Comparison of ENCODE assay signal across 11 cellular contexts in genomic region chr16:2835638-2836493, GRCh38. TPM values are rescaled to one million over a fixed set of nuclear protein-coding genes. Genes with fewer than 3 reads are reported as not detected.
DNase-seq lines count a peak whose midpoint lies in the region; ATAC-seq and TF ChIP-seq lines count a peak whose summit lies in the region.
"Had no signal": no experiment of that assay in that cellular context is flagged by ENCODE, and none has a peak within 500 bp of the region (broad histone marks: within the 10 kb centered on the region; RNA-seq: fewer than 3 reads in every experiment).

No MANE protein-coding gene starts in this region.

- H3K4me2 ChIP-seq in PC-9 (peak overlapping the region; percentile 79), trophoblast cell (ENCODE audit: low read length) (peak overlapping the region; percentile 11)

- no peaks in the 10 kb centered on the region for H3K9me2 ChIP-seq in PC-9 (ENCODE audit: insufficient read depth)

- H4K8ac ChIP-seq in trophoblast cell (ENCODE audit: low read depth, low read length): no peak overlapping the region

- H3K4me3 Mint-ChIP-seq in CD14-positive monocyte: peak overlapping the region in 1 of 2 donors; percentile 1
- H3K4me3 Mint-ChIP-seq: activated B cell treated with CpG ODN at 0.5 μM for 24 hours had no signal

- H3K36me3 ChIP-seq in PC-9 (ENCODE audit: low read depth) (no peaks in the 10 kb centered on the region), trophoblast cell (ENCODE audit: control insufficient read depth in 1 of 2, insufficient read depth in 2 of 2, low read length in 2 of 2) (no peaks in the 10 kb centered on the region)

- H3K4me1 ChIP-seq in PC-9 (replicated peaks; ENCODE audit: insufficient read depth) (peaks cover 28% of the 10 kb centered on the region), trophoblast cell (ENCODE audit: control insufficient read depth in 1 of 2, insufficient read depth in 2 of 2, low read length in 2 of 2) (peaks cover 10 to 15% of the 10 kb centered on the region in 2 experiments)

- H3K18ac ChIP-seq in trophoblast cell (ENCODE audit: low read length): no peak overlapping the region

- H3K9me3 ChIP-seq in PC-9 (ENCODE audit: insufficient read depth, low read depth): no peaks in the 10 kb centered on the region
- no peaks in the 10 kb centered on the region for H3K9me3 ChIP-seq in trophoblast cell (ENCODE audit: insufficient read depth, low read depth, low read length)

- H3K23ac ChIP-seq in trophoblast cell (ENCODE audit: low read length): no peak overlapping the region

- no peak overlapping the region for H3K4ac ChIP-seq in trophoblast cell (ENCODE audit: low read depth, low read length)

- no peak overlapping the region for H2AK5ac ChIP-seq in trophoblast cell (ENCODE audit: low read length)

- H3K79me2 ChIP-seq in PC-9 (ENCODE audit: low read depth) (no peaks in the 10 kb centered on the region), trophoblast cell (ENCODE audit: control insufficient read depth, insufficient read depth, low read length, poor library complexity) (no peaks in the 10 kb centered on the region)

- H3K14ac ChIP-seq in trophoblast cell (ENCODE audit: low read length): no peak overlapping the region

- H4K12ac ChIP-seq in trophoblast cell (ENCODE audit: low read depth, low read length): no peak overlapping the region

- no peak overlapping the region for H2BK5ac ChIP-seq in trophoblast cell (ENCODE audit: low read depth, low read length, poor library complexity)

- H2BK12ac ChIP-seq in trophoblast cell (ENCODE audit: low read length): no peak overlapping the region

- peaks cover 1 to 10% (median 6%) of the 10 kb centered on the region in 7 donors for H3K9me3 Mint-ChIP-seq in CD14-positive monocyte
- H3K9me3 Mint-ChIP-seq: activated B cell treated with CpG ODN at 0.5 μM for 24 hours had no signal

- WGBS in trophoblast cell (ENCODE audit: extremely low coverage, insufficient coverage, insufficient read length): no CpG with 5 or more reads among the region's 22 CpGs

- POLR2A ChIA-PET in PC-9 (lab: Charles Lee; ENCODE audit: unreplicated experiment): interaction anchor here (0.5 kb wide), 1 partner anchor 19 kb away, joined by 6 read pairs; the partner anchor contains the start of gene PRSS21

- peak; percentile 98 for DNase-seq in EH (ENCODE audit: low read depth)
- DNase-seq in PC-9: peak; percentile 96 to 99
- DNase-seq in trophoblast cell: peak; percentile 93 to 94
- no peak for DNase-seq in GM19238 (ENCODE audit: insufficient read length, low spot score)
- no peak for DNase-seq in CD14-positive monocyte (ENCODE audit: low spot score)
- DNase-seq in NCI-H510A treated with DMSO at 0.1 percent for 48 hours (lab: John Stamatoyannopoulos, UW): no peak
- DNase-seq: activated B cell treated with CpG ODN at 0.5 μM for 24 hours; effector memory CD4-positive, alpha-beta T cell had no signal

- CTCF ChIA-PET in PC-9 (lab: Charles Lee): interaction anchor here (0.6 kb wide), 1 partner anchor 58 kb away, joined by 5 read pairs; no protein-coding TSS in a partner anchor

- H3K27ac ChIP-seq in PC-9 (peak overlapping the region; percentile 94), trophoblast cell (ENCODE audit: low read depth, low read length) (peak overlapping the region; percentile 21)

- ATAC-seq in esophagus mucosa (peak; percentile 61), GM19452 (IDR thresholded peaks at IDR 0.05; ENCODE audit: unreplicated experiment) (no peak)

- H3F3A ChIP-seq in PC-9 (ENCODE audit: insufficient read depth, low read depth): peaks cover 33% of the 10 kb centered on the region

- intact Hi-C loops in PC-9 (cut with micrococcal nuclease; ENCODE audit: unreplicated experiment) (loop anchor here (1.0 to 5.0 kb wide), 4 partner anchors 10 to 71 kb away; partner anchors contain the start of gene PRSS22), CD14-positive monocyte (cut with micrococcal nuclease) (loop anchor here in 1 of 2 donors (5.0 kb wide), 2 partner anchors 36 to 86 kb away; no protein-coding TSS in a partner anchor)

- no peak overlapping the region for H2BK120ac ChIP-seq in trophoblast cell (ENCODE audit: insufficient read depth, low read length, poor library complexity)

- H3K4me3 ChIP-seq in PC-9: peak overlapping the region; percentile 36; the same call in 1 of the 2 replicates
- H3K4me3 ChIP-seq in trophoblast cell (ENCODE audit: low read depth, low read length): no peak overlapping the region
- H3K4me3 ChIP-seq: skin epidermis had no signal

- no peaks in the 10 kb centered on the region for H4K20me1 ChIP-seq in PC-9 (ENCODE audit: insufficient read depth)

- H2AFZ ChIP-seq in PC-9: no peak overlapping the region
- no peak overlapping the region for H2AFZ ChIP-seq in trophoblast cell (ENCODE audit: insufficient read depth, low read length, poor library complexity)

- no peak overlapping the region for H3K9ac ChIP-seq in trophoblast cell (ENCODE audit: low read length)

- peaks cover 8 to 15% (median 14%) of the 10 kb centered on the region in 3 donors for H3K27me3 Mint-ChIP-seq in CD14-positive monocyte (ENCODE audit: low read depth in 3 of 3)

- H4K91ac ChIP-seq in trophoblast cell (ENCODE audit: low read depth, low read length): no peak overlapping the region

- no peaks in the 10 kb centered on the region for H3K27me3 ChIP-seq in PC-9 (ENCODE audit: insufficient read depth, low read depth)
- no peaks in the 10 kb centered on the region for H3K27me3 ChIP-seq in trophoblast cell (ENCODE audit: insufficient read depth, low read length)

- TF ChIP-seq CTCF in PC-9 (conservative IDR thresholded peaks at IDR 0.05) (no peak; the same call in 1 of the 2 replicates), CD14-positive monocyte (IDR thresholded peaks at IDR 0.05) (no peak)

- peaks cover 3% of the 10 kb centered on the region for H3K4me1 Mint-ChIP-seq in CD14-positive monocyte

- H3K36me3 Mint-ChIP-seq in CD14-positive monocyte: no peaks in the 10 kb centered on the region

- no TSS peak for BruUV-seq in PC-9 (replicated peaks; lab: Mats Ljungman, UMichigan)

- H3K27ac Mint-ChIP-seq in CD14-positive monocyte: peak overlapping the region in 1 of 7 donors; percentile 8
- H3K27ac Mint-ChIP-seq: activated B cell treated with CpG ODN at 0.5 μM for 24 hours had no signal

- peaks cover 3% of the 10 kb centered on the region for H3K79me1 ChIP-seq in trophoblast cell (ENCODE audit: low read length)

RNA-seq across cellular contexts. Expression of gene ZG16B, which starts 5.8 kb away (rescaled TPM):
- 19.9 and 23.4 TPM in 2 replicates for total RNA-seq in PC-9 (2021)
- 15.3 TPM for total RNA-seq in esophagus mucosa
- not detected in 2 replicates for polyA plus RNA-seq in trophoblast cell (2013)
- polyA plus RNA-seq in CD14-positive monocyte: 10 to 100 TPM; 11.0 to 12.9 TPM

RNA-seq across cellular contexts. Expression of gene PRSS21, which starts 18.8 kb away (rescaled TPM):
- total RNA-seq in PC-9 (2021) (61.2 and 77.4 TPM in 2 replicates), esophagus mucosa (6.9 TPM)
- not detected in 2 replicates for polyA plus RNA-seq in trophoblast cell (2013)
- 1 to 10 TPM; 2.1 to 3.1 TPM for polyA plus RNA-seq in CD14-positive monocyte

RNA-seq across cellular contexts. Expression of gene PRSS22, which starts 22.1 kb away (rescaled TPM):
- total RNA-seq in PC-9 (2021) (98.2 and 99.7 TPM in 2 replicates), esophagus mucosa (97.0 TPM)
- 1.9 and 2.0 TPM in 2 replicates for polyA plus RNA-seq in trophoblast cell (2013)
- not detected for polyA plus RNA-seq in CD14-positive monocyte
- total RNA-seq: activated B cell treated with CpG ODN at 0.5 μM for 24 hours had no signal

RNA-seq across cellular contexts. Expression of gene PRSS41, which starts 37.6 kb away (rescaled TPM):
- not detected in 2 replicates for total RNA-seq in PC-9 (2021)
- total RNA-seq in esophagus mucosa: not detected
- not detected in 2 replicates for polyA plus RNA-seq in trophoblast cell (2013)
- not detected for polyA plus RNA-seq in CD14-positive monocyte
- total RNA-seq: activated B cell treated with CpG ODN at 0.5 μM for 24 hours had no signal

RNA-seq across cellular contexts. Expression of gene FLYWCH2, which starts 47.1 kb away (rescaled TPM):
- total RNA-seq in PC-9 (2021): 41.5 and 50.1 TPM in 2 replicates
- total RNA-seq in esophagus mucosa: 19.5 TPM
- polyA plus RNA-seq in trophoblast cell (2013): 10.0 and 10.5 TPM in 2 replicates
- polyA plus RNA-seq in CD14-positive monocyte: 10 to 100 TPM; 10.9 to 12.7 TPM

Comparison
In these comparisons a context has a peak if more than half of its experiments do, and no peak if none do; other contexts are left out.
1. DNase-seq: peak in EH (single experiment), PC-9 (2 of 2) and trophoblast cell (2 of 2); none in GM19238 (single experiment), CD14-positive monocyte (single experiment) and NCI-H510A treated with DMSO at 0.1 percent for 48 hours (single experiment).